Comparison of ENCODE assay signal across 15 cellular contexts in genomic region chr2:99467390-99467789, GRCh38.
"Had no signal": no experiment of that assay in that cellular context is flagged by ENCODE, and none has a peak within 500 bp of the region (broad histone marks: within the 10 kb centered on the region; RNA-seq: fewer than 3 reads in every experiment).

No MANE protein-coding gene starts in this region.

- ATAC-seq: left lung had no signal

- H3K27ac Mint-ChIP-seq: naive B cell had no signal

- H3K4me3 Mint-ChIP-seq: naive B cell had no signal

- H3K4me3 ChIP-seq: left lung, smooth muscle cell, upper lobe of left lung, vagina had no signal

- H3K27ac ChIP-seq: left lung, upper lobe of left lung, vagina had no signal

- H3K36me3 Mint-ChIP-seq: naive B cell had no signal

- H3K27me3 Mint-ChIP-seq: naive B cell had no signal

- H3K27me3 ChIP-seq: dorsolateral prefrontal cortex, left lung, upper lobe of left lung, vagina had no signal

- DNase-seq: cortex of kidney; dorsolateral prefrontal cortex; effector CD8-positive, alpha-beta T cell; foreskin melanocyte; hypothalamus; kidney glomerular epithelial cell; left lung; mesendoderm; naive B cell; posterior cingulate gyrus; stimulated activated CD4-positive, alpha-beta T cell treated with anti-CD3 and anti-CD28 coated beads, Interleukin-2, amount 100 ng/mL, for 48 hours; stimulated activated naive CD4-positive, alpha-beta T cell treated with Interleukin-2 at 50 U/mL for 16 hours; upper lobe of left lung had no signal

- H3K9me3 ChIP-seq: left lung, upper lobe of left lung, vagina had no signal
